7 cellular contexts compared by ENCODE assay signal in genomic region chr1:166876540-166876838, GRCh38.
A peak's percentile ranks its signal among the peaks of the same experiment; 100 is the strongest.
DNase-seq lines count a peak whose midpoint lies in the region; ATAC-seq and TF ChIP-seq lines count a peak whose summit lies in the region.

No MANE protein-coding gene starts in this region.

- H3K4me3 ChIP-seq in parathyroid adenoma (ENCODE audit: low read depth, low read length), result peak overlapping the region; percentile 87

- peak; percentile 0 for ATAC-seq in GM19463 (IDR thresholded peaks at IDR 0.05; ENCODE audit: unreplicated experiment)
- ATAC-seq in HG03520 (IDR thresholded peaks at IDR 0.05; ENCODE audit: unreplicated experiment), result peak; percentile 3

- DNase-seq in cerebellar nuclear complex (lab: John Stamatoyannopoulos, UW) (no peak), NCI-H2196 (lab: John Stamatoyannopoulos, UW; ENCODE audit: unreplicated experiment) (no peak), NOMO-1 treated with DMSO at 0.1 percent for 48 hours (lab: John Stamatoyannopoulos, UW; ENCODE audit: unreplicated experiment) (no peak)

- H3K36me3 ChIP-seq in parathyroid adenoma (ENCODE audit: control insufficient read depth, insufficient read depth, low read length), result no peaks in the 10 kb centered on the region

- H3K27ac ChIP-seq in cingulate gyrus (ENCODE audit: low read depth, low read length), result peak overlapping the region; percentile 22
- H3K27ac ChIP-seq in parathyroid adenoma, result no peak overlapping the region

- peak overlapping the region; percentile 48 for H2AFZ ChIP-seq in parathyroid adenoma

- peak; percentile 24 for TF ChIP-seq CTCF in parathyroid adenoma (IDR thresholded peaks at IDR 0.05)

- no peaks in the 10 kb centered on the region for H3K27me3 ChIP-seq in parathyroid adenoma (ENCODE audit: control insufficient read depth, insufficient read depth, low read length)

- H3K9me3 ChIP-seq in parathyroid adenoma (ENCODE audit: control insufficient read depth, low read length), result no peaks in the 10 kb centered on the region

- peaks cover 5% of the 10 kb centered on the region for H3K79me2 ChIP-seq in parathyroid adenoma

- peak overlapping the region; percentile 50 for H3K4me2 ChIP-seq in parathyroid adenoma (ENCODE audit: low read length)

- no peak overlapping the region for H3K9ac ChIP-seq in parathyroid adenoma

- no peaks in the 10 kb centered on the region for H3K4me1 ChIP-seq in parathyroid adenoma
